1 cellular context compared by ENCODE assay signal in genomic region chr9:76423216-76424177, GRCh38.
TF ChIP-seq lines count a peak whose summit lies in the region.

No MANE protein-coding gene starts in this region.

TF ChIP-seq in HepG2, 621 proteins besides CTCF, POLR2A, EP300 and RAD21 (continued from another document and continues in another):
- TF ChIP-seq SKIL (CRISPR knock-in tag; IDR thresholded peaks at IDR 0.05; ENCODE audit: borderline replicate concordance) (no peak), SP140L (CRISPR knock-in tag; IDR thresholded peaks at IDR 0.05; ENCODE audit: borderline replicate concordance) (0 out of 2 replicates have a peak, but pooled peaks have one; percentile 51), TBX3 (IDR thresholded peaks at IDR 0.05; ENCODE audit: borderline replicate concordance) (peak; percentile 93), THAP7 (CRISPR knock-in tag; IDR thresholded peaks at IDR 0.05) (no peak), LBX2 (CRISPR knock-in tag; IDR thresholded peaks at IDR 0.05; ENCODE audit: borderline replicate concordance) (no peak), ZNF354B (CRISPR knock-in tag; IDR thresholded peaks at IDR 0.05) (no peak), ZFP90 (CRISPR knock-in tag; IDR thresholded peaks at IDR 0.05; ENCODE audit: borderline replicate concordance) (no peak), CENPT (CRISPR knock-in tag; IDR thresholded peaks at IDR 0.05; ENCODE audit: low read depth) (no peak), SIN3B (IDR thresholded peaks at IDR 0.05; ENCODE audit: low read length) (no peak), ZNF747 (CRISPR knock-in tag; IDR thresholded peaks at IDR 0.05; ENCODE audit: borderline replicate concordance) (no peak), ZNF292 (CRISPR knock-in tag; IDR thresholded peaks at IDR 0.05; ENCODE audit: borderline replicate concordance, low read depth) (peak; percentile 54; the same call in 1 of the 2 replicates), ZNF775 (CRISPR knock-in tag; IDR thresholded peaks at IDR 0.05; ENCODE audit: borderline replicate concordance) (no peak), ONECUT2 (CRISPR knock-in tag; IDR thresholded peaks at IDR 0.05) (no peak), ZNF432 (CRISPR knock-in tag; IDR thresholded peaks at IDR 0.05; ENCODE audit: borderline replicate concordance) (no peak), ZNF720 (CRISPR knock-in tag; IDR thresholded peaks at IDR 0.05) (no peak), ATF6 (CRISPR knock-in tag; conservative IDR thresholded peaks at IDR 0.05) (no peak), KIAA2018 (CRISPR knock-in tag; IDR thresholded peaks at IDR 0.05; ENCODE audit: borderline replicate concordance) (no peak), ZNF329 (CRISPR knock-in tag; IDR thresholded peaks at IDR 0.05; ENCODE audit: low read depth) (no peak), ARID5B (CRISPR knock-in tag; IDR thresholded peaks at IDR 0.05) (peak; percentile 98), SMAD1 (CRISPR knock-in tag; IDR thresholded peaks at IDR 0.05; ENCODE audit: borderline replicate concordance, low read depth) (no peak), YEATS2 (CRISPR knock-in tag; IDR thresholded peaks at IDR 0.05; ENCODE audit: borderline replicate concordance) (no peak), ZBED4 (CRISPR knock-in tag; IDR thresholded peaks at IDR 0.05; ENCODE audit: borderline replicate concordance) (no peak), HMG20A (CRISPR knock-in tag; IDR thresholded peaks at IDR 0.05; ENCODE audit: borderline replicate concordance) (peak; percentile 97), ZNF878 (CRISPR knock-in tag; IDR thresholded peaks at IDR 0.05) (no peak), ZSCAN22 (CRISPR knock-in tag; IDR thresholded peaks at IDR 0.05) (no peak), MAFK (conservative IDR thresholded peaks at IDR 0.05 in 1 of 2, IDR thresholded peaks at IDR 0.05 in 1 of 2; ENCODE audit: low read length in 2 of 2) (no peak), U2AF1 (optimal IDR thresholded peaks at IDR 0.05; ENCODE audit: low read depth, low read length) (no peak), RXRB (CRISPR knock-in tag; IDR thresholded peaks at IDR 0.05; ENCODE audit: borderline replicate concordance) (peak; percentile 78; the same call in 1 of the 2 replicates), BORCS8-MEF2B (CRISPR knock-in tag; IDR thresholded peaks at IDR 0.05) (no peak), MBNL3 (CRISPR knock-in tag; conservative IDR thresholded peaks at IDR 0.05) (no peak), ZNF652 (CRISPR knock-in tag; IDR thresholded peaks at IDR 0.05; ENCODE audit: borderline replicate concordance, low read depth) (no peak), ATF5 (CRISPR knock-in tag; IDR thresholded peaks at IDR 0.05; ENCODE audit: low read depth) (no peak), MTF2 (CRISPR knock-in tag; IDR thresholded peaks at IDR 0.05; ENCODE audit: borderline replicate concordance) (no peak), ZNF777 (CRISPR knock-in tag; IDR thresholded peaks at IDR 0.05) (no peak), ZFP1 (CRISPR knock-in tag; IDR thresholded peaks at IDR 0.05) (peak; percentile 70; the same call in 1 of the 2 replicates)
